ENCODE assay signal across 1 cellular context in the genomic region with DNA sequence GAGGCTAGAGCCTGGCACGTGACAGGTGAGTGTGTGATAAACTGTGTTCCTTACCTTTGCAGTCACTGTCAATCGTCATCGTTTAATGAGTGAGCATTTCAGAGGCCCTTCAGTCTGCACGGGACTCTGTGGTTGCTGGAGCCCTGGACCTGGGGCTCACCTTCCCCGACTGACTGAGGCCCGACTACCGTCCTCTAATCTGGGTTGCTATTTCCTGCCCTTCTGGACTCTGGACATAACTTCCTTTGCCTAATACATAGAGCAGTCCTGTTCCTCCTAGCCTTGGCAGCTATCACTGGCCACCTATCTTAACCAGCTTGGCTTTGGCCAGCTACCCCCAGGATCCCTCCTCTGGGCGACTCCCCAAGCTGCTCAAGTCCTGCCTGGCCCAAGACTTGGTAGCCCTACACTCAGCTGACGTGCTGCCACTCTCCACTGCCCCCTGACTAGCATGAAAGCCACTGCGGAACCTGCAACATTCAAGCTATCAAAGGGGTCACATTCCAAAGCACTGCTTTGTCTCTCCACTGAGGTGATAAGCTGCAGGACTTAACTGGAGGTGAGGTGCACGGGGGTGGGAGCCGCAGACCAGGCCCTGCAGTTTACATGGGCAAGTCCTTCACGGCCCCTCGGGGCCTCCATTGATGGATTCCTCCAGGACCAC.
TF ChIP-seq lines count a peak whose summit lies in the region.

No MANE protein-coding gene starts in this region.

TF ChIP-seq in SK-N-SH, 30 proteins besides CTCF, POLR2A, EP300 and RAD21 (continued from another document):
- no peak for TF ChIP-seq ZBTB33 (IDR thresholded peaks at IDR 0.05; ENCODE audit: borderline replicate concordance, low read depth)
